ENCODE assay signal across 9 cellular contexts in the genomic region with DNA sequence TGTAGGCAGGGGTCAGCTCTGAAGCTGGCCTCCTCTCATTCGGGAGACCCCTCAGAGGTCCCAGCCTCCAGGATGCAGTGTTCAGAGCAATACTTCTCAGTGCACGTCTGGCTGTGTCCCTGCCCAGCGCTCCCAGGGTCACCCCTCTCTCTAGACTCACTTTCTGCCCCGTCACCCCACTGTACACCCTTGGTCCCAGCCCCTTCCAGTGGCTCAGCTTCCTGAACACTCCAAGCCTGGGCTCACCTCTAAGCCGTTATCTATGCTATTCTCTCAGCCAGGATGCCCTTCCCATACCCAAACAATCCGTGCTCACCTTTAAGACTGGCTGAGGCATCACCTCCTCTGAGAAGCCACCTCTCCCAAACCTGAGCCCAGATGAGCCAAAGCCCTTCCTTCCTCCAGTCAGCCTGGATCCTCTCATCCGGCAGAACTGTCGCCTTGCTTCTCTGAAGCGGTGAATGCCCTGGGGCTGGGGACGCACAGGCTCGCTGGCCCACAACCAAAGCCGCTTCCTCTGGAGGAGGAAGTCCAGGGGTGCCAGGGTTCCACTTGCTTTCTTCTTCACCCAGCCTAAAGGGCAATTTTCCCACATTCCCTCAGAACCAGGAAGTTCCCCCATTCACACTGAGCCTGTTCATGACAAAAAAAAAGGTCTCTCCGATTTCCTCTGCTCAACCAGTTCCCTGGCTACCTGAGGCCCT. TPM values are rescaled to one million over a fixed set of nuclear protein-coding genes. Genes with fewer than 3 reads are reported as not detected.
DNase-seq lines count a peak whose midpoint lies in the region; ATAC-seq and TF ChIP-seq lines count a peak whose summit lies in the region.
"Had no signal": no experiment of that assay in that cellular context is flagged by ENCODE, and none has a peak within 500 bp of the region (broad histone marks: within the 10 kb centered on the region; RNA-seq: fewer than 3 reads in every experiment).

No MANE protein-coding gene starts in this region.

- no peaks in the 10 kb centered on the region for H3K36me3 Mint-ChIP-seq in T-cell
- H3K36me3 Mint-ChIP-seq in stimulated activated naive B cell treated with anti-CD40 and anti-IgM and Interleukin-4, amounts not matched to agents 10 μg/mL and 1 μg/mL and 100 μg/mL, for 72 hours: no peaks in the 10 kb centered on the region

- no peaks in the 10 kb centered on the region for H3K36me3 ChIP-seq in HEK293 (ENCODE audit: control insufficient read depth in 2 of 2, insufficient read depth in 1 of 2, low read length in 2 of 2)

- H3K4me3 ChIP-seq in HEK293 (ENCODE audit: low read depth, low read length): no peak overlapping the region
- H3K4me3 ChIP-seq: GM12878 had no signal

- no peak for ATAC-seq in T-cell (replicated peaks in 1 of 4)
- ATAC-seq in left cardiac atrium: no peak
- ATAC-seq in stimulated activated naive B cell treated with anti-CD40 and anti-IgM and Interleukin-4, amounts not matched to agents 10 μg/mL and 1 μg/mL and 100 μg/mL, for 72 hours (replicated peaks): no peak
- no peak for ATAC-seq in GM18873 (IDR thresholded peaks at IDR 0.05; ENCODE audit: low FRiP score, unreplicated experiment)
- no peak for ATAC-seq in GM21526 (IDR thresholded peaks at IDR 0.05; ENCODE audit: low FRiP score, unreplicated experiment)

- POLR2A ChIA-PET in HEK293 (lab: Yijun Ruan, JAX): interaction anchor here (1.0 to 1.2 kb wide), 2 partner anchors 21 to 30 kb away, joined by 3 to 6 read pairs; a partner anchor contains a TSS
- POLR2A ChIA-PET in T-cell (lab: Charles Lee): no interaction called here

- TF ChIP-seq CTCF in HEK293 (tag by site-specific recombination; IDR thresholded peaks at IDR 0.05): no peak

- no peak overlapping the region for H3K27ac ChIP-seq in HEK293 (ENCODE audit: extremely low read depth, low read depth, low read length)

- no peaks in the 10 kb centered on the region for H3K4me1 ChIP-seq in HEK293 (ENCODE audit: control insufficient read depth, insufficient read depth, low read length)

- no peaks in the 10 kb centered on the region for H3K27me3 Mint-ChIP-seq in T-cell
- peaks cover 0 to 46% of the 10 kb centered on the region in 2 donors for H3K27me3 Mint-ChIP-seq in stimulated activated naive B cell treated with anti-CD40 and anti-IgM and Interleukin-4, amounts not matched to agents 10 μg/mL and 1 μg/mL and 100 μg/mL, for 72 hours

- DNase-seq in T-cell (no peak), left cardiac atrium (peak; percentile 50), NK-92 (lab: John Stamatoyannopoulos, UW; ENCODE audit: unreplicated experiment) (no peak)
- DNase-seq in stimulated activated naive B cell treated with anti-CD40 and anti-IgM and Interleukin-4, amounts not matched to agents 10 μg/mL and 1 μg/mL and 100 μg/mL, for 72 hours: no peak
- DNase-seq: NCI-H1436 had no signal

- H3K4me1 Mint-ChIP-seq in T-cell: peaks cover 32 to 52% (median 47%) of the 10 kb centered on the region in 3 donors
- H3K4me1 Mint-ChIP-seq in stimulated activated naive B cell treated with anti-CD40 and anti-IgM and Interleukin-4, amounts not matched to agents 10 μg/mL and 1 μg/mL and 100 μg/mL, for 72 hours: peaks cover 24 to 34% of the 10 kb centered on the region in 2 donors

- H3K9me3 Mint-ChIP-seq in T-cell: no peaks in the 10 kb centered on the region
- no peaks in the 10 kb centered on the region for H3K9me3 Mint-ChIP-seq in stimulated activated naive B cell treated with anti-CD40 and anti-IgM and Interleukin-4, amounts not matched to agents 10 μg/mL and 1 μg/mL and 100 μg/mL, for 72 hours

- intact Hi-C loops in left cardiac atrium (cut with DNase I): loop anchor here (10.0 kb wide), 2 partner anchors 584 to 704 kb away; no protein-coding TSS in a partner anchor

- peak overlapping the region; percentile 94 to 97 for H3K27ac Mint-ChIP-seq in T-cell
- H3K27ac Mint-ChIP-seq in stimulated activated naive B cell treated with anti-CD40 and anti-IgM and Interleukin-4, amounts not matched to agents 10 μg/mL and 1 μg/mL and 100 μg/mL, for 72 hours: peak overlapping the region; percentile 76

- no peaks in the 10 kb centered on the region for H3K9me3 ChIP-seq in HEK293 (ENCODE audit: control insufficient read depth, insufficient read depth, low read depth, low read length)

- CTCF ChIA-PET in HEK293 (lab: Yijun Ruan, JAX): interaction anchor here (0.6 to 1.3 kb wide), 2 partner anchors 366 to 443 kb away, joined by 3 to 5 read pairs; no protein-coding TSS in a partner anchor
- CTCF ChIA-PET in T-cell (lab: Charles Lee): no interaction called here

- H3K4me3 Mint-ChIP-seq in T-cell: peak overlapping the region in 1 of 3 donors; percentile 69
- H3K4me3 Mint-ChIP-seq in stimulated activated naive B cell treated with anti-CD40 and anti-IgM and Interleukin-4, amounts not matched to agents 10 μg/mL and 1 μg/mL and 100 μg/mL, for 72 hours: no peak overlapping the region

TF ChIP-seq in HEK293, 187 proteins besides CTCF, POLR2A, EP300 and RAD21:
- no peak for TF ChIP-seq SP3 (tag by site-specific recombination; IDR thresholded peaks at IDR 0.05)
- TF ChIP-seq ZNF660 (tag by site-specific recombination; IDR thresholded peaks at IDR 0.05): no peak
- TF ChIP-seq ZNF423 (tag by site-specific recombination; IDR thresholded peaks at IDR 0.05): no peak
- TF ChIP-seq ZBTB48 (tag by site-specific recombination; IDR thresholded peaks at IDR 0.05): peak; percentile 85

RNA-seq across cellular contexts. Expression of a gene that starts 13.7 kb away (rescaled TPM):
- total RNA-seq in T-cell (1 to 10 TPM; 2.1 to 7.0 (median 5.3) TPM), left cardiac atrium (10 to 100 TPM; 23.3 to 44.2 TPM)

RNA-seq across cellular contexts. Expression of a gene that starts 30.0 kb away (rescaled TPM):
- 1 to 10 TPM in 1 of 5 donors, under 1 TPM in 4; 0.65 to 1.3 (median 0.79) TPM for total RNA-seq in T-cell
- total RNA-seq in left cardiac atrium: 1 to 10 TPM; 2.2 to 3.4 TPM
